In the genomic region with DNA sequence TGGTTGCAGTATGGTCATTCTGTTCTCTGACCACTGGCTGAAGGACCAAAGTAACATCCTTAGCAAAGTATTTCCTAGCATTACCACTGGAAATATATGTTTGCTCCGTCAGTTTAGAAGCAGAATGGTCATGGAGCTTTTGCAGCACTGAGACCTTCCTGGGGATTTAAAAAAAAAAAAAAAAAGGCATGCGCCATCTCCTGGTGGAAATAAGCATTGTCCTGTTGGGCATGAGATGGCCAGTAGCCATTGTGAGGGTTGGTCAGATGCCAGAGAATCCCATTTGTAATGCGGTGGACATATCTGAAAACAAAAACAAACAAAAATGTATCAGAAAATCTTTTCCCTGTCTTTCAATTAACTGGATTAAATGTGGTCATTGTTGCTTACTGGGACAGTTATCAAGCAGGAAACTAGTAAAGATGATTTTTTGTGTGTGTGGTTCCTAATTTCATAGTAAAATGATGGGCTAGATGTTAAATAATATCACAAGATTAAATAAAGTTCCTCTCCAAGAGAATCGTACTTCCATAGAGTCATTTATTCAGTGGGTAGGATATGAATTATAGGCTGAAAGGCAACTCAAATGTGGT, we compare ENCODE assay signal across 1 cellular context.
A peak's percentile ranks its signal among the peaks of the same experiment; 100 is the strongest.
TF ChIP-seq lines count a peak whose summit lies in the region.

No MANE protein-coding gene starts in this region.

TF ChIP-seq in HEK293, 187 proteins besides CTCF, POLR2A, EP300 and RAD21 (continued from another document):
- TF ChIP-seq, protein P1, sequence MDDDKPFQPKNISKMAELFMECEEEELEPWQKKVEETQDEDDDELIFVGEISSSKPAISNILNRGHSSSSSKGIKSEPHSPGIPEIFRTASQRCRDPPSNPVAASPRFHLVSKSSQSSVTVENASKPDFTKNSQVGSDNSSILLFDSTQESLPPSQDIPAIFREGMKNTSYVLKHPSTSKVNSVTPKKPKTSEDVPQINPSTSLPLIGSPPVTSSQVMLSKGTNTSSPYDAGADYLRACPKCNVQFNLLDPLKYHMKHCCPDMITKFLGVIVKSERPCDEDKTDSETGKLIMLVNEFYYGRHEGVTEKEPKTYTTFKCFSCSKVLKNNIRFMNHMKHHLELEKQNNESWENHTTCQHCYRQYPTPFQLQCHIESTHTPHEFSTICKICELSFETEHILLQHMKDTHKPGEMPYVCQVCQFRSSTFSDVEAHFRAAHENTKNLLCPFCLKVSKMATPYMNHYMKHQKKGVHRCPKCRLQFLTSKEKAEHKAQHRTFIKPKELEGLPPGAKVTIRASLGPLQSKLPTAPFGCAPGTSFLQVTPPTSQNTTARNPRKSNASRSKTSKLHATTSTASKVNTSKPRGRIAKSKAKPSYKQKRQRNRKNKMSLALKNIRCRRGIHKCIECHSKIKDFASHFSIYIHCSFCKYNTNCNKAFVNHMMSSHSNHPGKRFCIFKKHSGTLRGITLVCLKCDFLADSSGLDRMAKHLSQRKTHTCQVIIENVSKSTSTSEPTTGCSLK (tag by site-specific recombination; IDR thresholded peaks at IDR 0.05): no peak
- no peak for TF ChIP-seq EGR2 (tag by site-specific recombination; IDR thresholded peaks at IDR 0.05; ENCODE audit: low read depth)
- no peak for TF ChIP-seq OVOL3 (tag by site-specific recombination; IDR thresholded peaks at IDR 0.05)
- TF ChIP-seq, protein P2, sequence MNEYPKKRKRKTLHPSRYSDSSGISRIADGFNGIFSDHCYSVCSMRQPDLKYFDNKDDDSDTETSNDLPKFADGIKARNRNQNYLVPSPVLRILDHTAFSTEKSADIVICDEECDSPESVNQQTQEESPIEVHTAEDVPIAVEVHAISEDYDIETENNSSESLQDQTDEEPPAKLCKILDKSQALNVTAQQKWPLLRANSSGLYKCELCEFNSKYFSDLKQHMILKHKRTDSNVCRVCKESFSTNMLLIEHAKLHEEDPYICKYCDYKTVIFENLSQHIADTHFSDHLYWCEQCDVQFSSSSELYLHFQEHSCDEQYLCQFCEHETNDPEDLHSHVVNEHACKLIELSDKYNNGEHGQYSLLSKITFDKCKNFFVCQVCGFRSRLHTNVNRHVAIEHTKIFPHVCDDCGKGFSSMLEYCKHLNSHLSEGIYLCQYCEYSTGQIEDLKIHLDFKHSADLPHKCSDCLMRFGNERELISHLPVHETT (tag by site-specific recombination; IDR thresholded peaks at IDR 0.05): no peak
- no peak for TF ChIP-seq ZBTB21 (tag by site-specific recombination; IDR thresholded peaks at IDR 0.05)
- TF ChIP-seq, protein P3, sequence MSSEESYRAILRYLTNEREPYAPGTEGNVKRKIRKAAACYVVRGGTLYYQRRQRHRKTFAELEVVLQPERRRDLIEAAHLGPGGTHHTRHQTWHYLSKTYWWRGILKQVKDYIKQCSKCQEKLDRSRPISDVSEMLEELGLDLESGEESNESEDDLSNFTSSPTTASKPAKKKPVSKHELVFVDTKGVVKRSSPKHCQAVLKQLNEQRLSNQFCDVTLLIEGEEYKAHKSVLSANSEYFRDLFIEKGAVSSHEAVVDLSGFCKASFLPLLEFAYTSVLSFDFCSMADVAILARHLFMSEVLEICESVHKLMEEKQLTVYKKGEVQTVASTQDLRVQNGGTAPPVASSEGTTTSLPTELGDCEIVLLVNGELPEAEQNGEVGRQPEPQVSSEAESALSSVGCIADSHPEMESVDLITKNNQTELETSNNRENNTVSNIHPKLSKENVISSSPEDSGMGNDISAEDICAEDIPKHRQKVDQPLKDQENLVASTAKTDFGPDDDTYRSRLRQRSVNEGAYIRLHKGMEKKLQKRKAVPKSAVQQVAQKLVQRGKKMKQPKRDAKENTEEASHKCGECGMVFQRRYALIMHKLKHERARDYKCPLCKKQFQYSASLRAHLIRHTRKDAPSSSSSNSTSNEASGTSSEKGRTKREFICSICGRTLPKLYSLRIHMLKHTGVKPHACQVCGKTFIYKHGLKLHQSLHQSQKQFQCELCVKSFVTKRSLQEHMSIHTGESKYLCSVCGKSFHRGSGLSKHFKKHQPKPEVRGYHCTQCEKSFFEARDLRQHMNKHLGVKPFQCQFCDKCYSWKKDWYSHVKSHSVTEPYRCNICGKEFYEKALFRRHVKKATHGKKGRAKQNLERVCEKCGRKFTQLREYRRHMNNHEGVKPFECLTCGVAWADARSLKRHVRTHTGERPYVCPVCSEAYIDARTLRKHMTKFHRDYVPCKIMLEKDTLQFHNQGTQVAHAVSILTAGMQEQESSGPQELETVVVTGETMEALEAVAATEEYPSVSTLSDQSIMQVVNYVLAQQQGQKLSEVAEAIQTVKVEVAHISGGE (tag by site-specific recombination; conservative IDR thresholded peaks at IDR 0.05; ENCODE audit: low read depth): no peak
- TF ChIP-seq, protein P4, sequence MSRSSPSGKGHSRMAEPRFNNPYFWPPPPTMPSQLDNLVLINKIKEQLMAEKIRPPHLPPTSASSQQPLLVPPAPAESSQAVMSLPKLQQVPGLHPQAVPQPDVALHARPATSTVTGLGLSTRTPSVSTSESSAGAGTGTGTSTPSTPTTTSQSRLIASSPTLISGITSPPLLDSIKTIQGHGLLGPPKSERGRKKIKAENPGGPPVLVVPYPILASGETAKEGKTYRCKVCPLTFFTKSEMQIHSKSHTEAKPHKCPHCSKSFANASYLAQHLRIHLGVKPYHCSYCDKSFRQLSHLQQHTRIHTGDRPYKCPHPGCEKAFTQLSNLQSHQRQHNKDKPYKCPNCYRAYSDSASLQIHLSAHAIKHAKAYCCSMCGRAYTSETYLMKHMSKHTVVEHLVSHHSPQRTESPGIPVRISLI (tag by site-specific recombination; IDR thresholded peaks at IDR 0.05): peak; percentile 86
- no peak for TF ChIP-seq KLF7 (tag by site-specific recombination; IDR thresholded peaks at IDR 0.05; ENCODE audit: borderline replicate concordance)
